ENCODE assay signal across 18 cellular contexts in the genomic region with DNA sequence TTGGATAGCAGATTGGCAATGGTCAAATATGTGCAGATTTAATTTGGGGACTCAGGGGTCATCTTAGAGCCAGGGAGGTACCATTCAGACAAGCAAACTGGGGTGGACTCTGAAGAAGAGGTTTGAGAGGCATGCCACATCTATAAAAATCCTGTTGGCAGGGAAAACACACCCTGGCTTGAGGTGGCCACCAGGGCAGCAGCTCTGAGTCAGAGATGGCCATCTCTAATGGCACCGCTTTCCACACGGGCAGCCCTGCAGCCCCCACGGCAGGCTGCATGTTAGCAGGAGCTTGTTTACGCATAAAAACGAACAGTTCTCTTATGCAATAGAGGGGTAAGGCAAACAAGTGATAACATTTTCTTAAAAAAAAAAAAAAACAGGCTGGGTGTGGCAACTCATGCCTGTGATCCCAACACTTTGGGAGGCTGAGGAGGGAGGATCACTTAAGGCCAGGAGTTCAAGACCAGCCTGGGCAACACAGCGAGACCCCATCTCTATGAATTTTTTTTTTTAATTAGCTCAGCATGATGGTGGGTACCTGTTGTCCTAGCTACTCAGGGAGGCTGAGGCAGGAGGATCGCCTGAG. TPM values are rescaled to one million over a fixed set of nuclear protein-coding genes. Genes with fewer than 3 reads are reported as not detected.
A peak's percentile ranks its signal among the peaks of the same experiment; 100 is the strongest.
DNase-seq lines count a peak whose midpoint lies in the region; ATAC-seq, FAIRE-seq and TF ChIP-seq lines count a peak whose summit lies in the region.
"Had no signal": no experiment of that assay in that cellular context is flagged by ENCODE, and none has a peak within 500 bp of the region (broad histone marks: within the 10 kb centered on the region; RNA-seq: fewer than 3 reads in every experiment).

No MANE protein-coding gene starts in this region.

- intact Hi-C loops in Calu3 (cut with micrococcal nuclease; ENCODE audit: unreplicated experiment): no loop called here

- H3K4me2 ChIP-seq in astrocyte (ENCODE audit: low read length): no peak overlapping the region

- peaks cover 98% of the 10 kb centered on the region for H4K20me1 ChIP-seq in astrocyte (ENCODE audit: insufficient read depth, low read length)

- H3K4me3 Mint-ChIP-seq in Calu3 (ENCODE audit: low read depth, unreplicated experiment) (no peak overlapping the region), astrocyte (ENCODE audit: unreplicated experiment) (no peak overlapping the region)

- peaks cover 96% of the 10 kb centered on the region for H3K79me2 ChIP-seq in astrocyte (ENCODE audit: insufficient read depth, low read length)

- CTCF ChIA-PET in Calu3 (lab: Charles Lee): interaction anchor here (0.6 to 1.1 kb wide), 9 partner anchors 13 to 1513 kb away, joined by 3 to 4 read pairs (median 3); no protein-coding TSS in a partner anchor

- no peak overlapping the region for H3K27ac ChIP-seq in astrocyte (ENCODE audit: low read depth, low read length)
- H3K27ac ChIP-seq in foreskin keratinocyte: no peak overlapping the region
- H3K27ac ChIP-seq: BLaER1, body of pancreas, upper lobe of right lung had no signal

- H3K27ac Mint-ChIP-seq in Calu3 (ENCODE audit: unreplicated experiment): no peak overlapping the region
- H3K27ac Mint-ChIP-seq in astrocyte (ENCODE audit: unreplicated experiment): peak overlapping the region; percentile 44

- H3K9ac ChIP-seq in astrocyte (ENCODE audit: low read length): no peak overlapping the region
- H3K9ac ChIP-seq: BLaER1 had no signal

- H3K4me1 Mint-ChIP-seq in Calu3 (ENCODE audit: low read depth, unreplicated experiment) (peaks cover 48% of the 10 kb centered on the region), astrocyte (ENCODE audit: low read depth, unreplicated experiment) (peaks cover 20% of the 10 kb centered on the region)

- H3K4me3 ChIP-seq in MG63 (no peak overlapping the region), astrocyte (ENCODE audit: insufficient read depth, low read depth, low read length) (no peak overlapping the region), HAP-1 (no peak overlapping the region)
- H3K4me3 ChIP-seq: BLaER1, body of pancreas, prostate gland, upper lobe of right lung had no signal

- TF ChIP-seq CTCF in Calu3 (IDR thresholded peaks at IDR 0.05; ENCODE audit: unreplicated experiment) (no peak), astrocyte (IDR thresholded peaks at IDR 0.05; ENCODE audit: insufficient read depth, low read depth, low read length) (no peak), foreskin keratinocyte (conservative IDR thresholded peaks at IDR 0.05) (no peak)

- H3K27me3 Mint-ChIP-seq in Calu3 (ENCODE audit: unreplicated experiment) (no peaks in the 10 kb centered on the region), astrocyte (ENCODE audit: low read depth, unreplicated experiment) (no peaks in the 10 kb centered on the region)

- H3K9me3 ChIP-seq in MG63 (no peaks in the 10 kb centered on the region), astrocyte (ENCODE audit: insufficient read depth, low read depth, low read length) (no peaks in the 10 kb centered on the region), HAP-1 (no peaks in the 10 kb centered on the region)
- H3K9me3 ChIP-seq: BLaER1, body of pancreas, prostate gland, upper lobe of right lung had no signal

- H3K36me3 ChIP-seq in MG63 (peaks cover 3% of the 10 kb centered on the region), astrocyte (ENCODE audit: insufficient read depth, low read length) (no peaks in the 10 kb centered on the region), HAP-1 (replicated peaks) (no peaks in the 10 kb centered on the region)
- H3K36me3 ChIP-seq: BLaER1, prostate gland, upper lobe of right lung had no signal

- no TSS peak for BruUV-seq in Calu3 (replicated peaks; lab: Mats Ljungman, UMichigan)

- H3K27me3 ChIP-seq in MG63: no peaks in the 10 kb centered on the region
- no peaks in the 10 kb centered on the region for H3K27me3 ChIP-seq in astrocyte (ENCODE audit: insufficient read depth, low read length)
- no peaks in the 10 kb centered on the region for H3K27me3 ChIP-seq in HAP-1 (ENCODE audit: low read depth)
- no peaks in the 10 kb centered on the region for H3K27me3 ChIP-seq in foreskin keratinocyte
- H3K27me3 ChIP-seq: BLaER1, body of pancreas, upper lobe of right lung had no signal

- no peak for FAIRE-seq in astrocyte (lab: Jason Lieb, UNC)
- FAIRE-seq: GM12892, keratinocyte had no signal

- DNase-seq in Calu3 (peak; percentile 53), MG63 (peak; percentile 72), astrocyte (ENCODE audit: low read depth) (no peak), myocyte (ENCODE audit: low read depth) (peak; percentile 63), HAP-1 (ENCODE audit: low spot score in 2 of 2) (no peak), foreskin keratinocyte (no peak)
- DNase-seq: activated gamma-delta T cell; effector CD4-positive, alpha-beta T cell; KG1; NCI-H2029; upper lobe of right lung had no signal

- H3K9me3 Mint-ChIP-seq in Calu3 (ENCODE audit: low read depth, unreplicated experiment): no peaks in the 10 kb centered on the region
- no peaks in the 10 kb centered on the region for H3K9me3 Mint-ChIP-seq in astrocyte (ENCODE audit: unreplicated experiment)

- H3K36me3 Mint-ChIP-seq in Calu3 (ENCODE audit: insufficient read depth, unreplicated experiment) (peaks cover 11% of the 10 kb centered on the region), astrocyte (ENCODE audit: low read depth, unreplicated experiment) (peaks cover 5% of the 10 kb centered on the region)

- in situ Hi-C loops in HAP-1 (cut with MboI; ENCODE audit: low sequenced_read_pairs): no loop called here

- no peak overlapping the region for H2AFZ ChIP-seq in astrocyte (ENCODE audit: low read depth, low read length)

- H3K4me1 ChIP-seq in astrocyte (ENCODE audit: insufficient read depth, low read length) (peaks cover 11% of the 10 kb centered on the region), HAP-1 (no peaks in the 10 kb centered on the region), foreskin keratinocyte (peaks cover 9% of the 10 kb centered on the region)

- ATAC-seq in GM21723 (IDR thresholded peaks at IDR 0.05; ENCODE audit: unreplicated experiment) (no peak), foreskin keratinocyte (no peak), HG02642 (IDR thresholded peaks at IDR 0.05; ENCODE audit: poor library complexity, unreplicated experiment) (no peak)
- ATAC-seq: body of pancreas, upper lobe of right lung had no signal

RNA-seq across cellular contexts. Expression of a gene that starts 14.9 kb away (rescaled TPM):
- total RNA-seq in Calu3 (2022) (46.0 and 51.0 TPM in 2 replicates), astrocyte (55.2 and 58.4 TPM in 2 replicates), myocyte (12.2 and 15.1 TPM in 2 replicates), foreskin keratinocyte (66.7 and 74.8 TPM in 2 replicates)
- 22.6 and 33.8 TPM in 2 replicates for total RNA-seq in MG63 (2014; rRNA removed; shearing (Covaris generic); ENCODE audit: low replicate concordance)
- 33.7 TPM for polyA plus RNA-seq in myocyte (2012)
- polyA plus RNA-seq in foreskin keratinocyte: 25.1 and 29.0 TPM in 2 replicates

Comparison
In these comparisons a context has a peak if more than half of its experiments do, and no peak if none do; other contexts are left out.
1. DNase-seq: peak in Calu3 (single experiment), MG63 (single experiment) and myocyte (single experiment); none in astrocyte (single experiment), HAP-1 (0 of 2) and foreskin keratinocyte (0 of 2).